Comparison of ENCODE assay signal across 20 cellular contexts in genomic region chr15:25864966-25865365, GRCh38. TPM values are rescaled to one million over a fixed set of nuclear protein-coding genes. Genes with fewer than 3 reads are reported as not detected.
DNase-seq lines count a peak whose midpoint lies in the region; ATAC-seq, FAIRE-seq and TF ChIP-seq lines count a peak whose summit lies in the region.
"Had no signal": no experiment of that assay in that cellular context is flagged by ENCODE, and none has a peak within 500 bp of the region (broad histone marks: within the 10 kb centered on the region; RNA-seq: fewer than 3 reads in every experiment).

No MANE protein-coding gene starts in this region.

- no peaks in the 10 kb centered on the region for H3K27me3 Mint-ChIP-seq in activated CD4-positive, alpha-beta T cell treated with anti-CD3 and anti-CD28 coated beads, Interleukin-2, amount 10 ng/mL, durations not matched to agents 7 days and 5 days
- H3K27me3 Mint-ChIP-seq in astrocyte (ENCODE audit: low read depth, unreplicated experiment), result peaks cover 28% of the 10 kb centered on the region
- H3K27me3 Mint-ChIP-seq in nephron (ENCODE audit: low read depth), result peaks cover 82% of the 10 kb centered on the region

- peaks cover 10% of the 10 kb centered on the region for H4K20me1 ChIP-seq in astrocyte (ENCODE audit: insufficient read depth, low read length)

- H3K36me3 Mint-ChIP-seq in activated CD4-positive, alpha-beta T cell treated with anti-CD3 and anti-CD28 coated beads, Interleukin-2, amount 10 ng/mL, durations not matched to agents 7 days and 5 days (ENCODE audit: low read depth), result peaks cover 23% of the 10 kb centered on the region
- H3K36me3 Mint-ChIP-seq in astrocyte (ENCODE audit: low read depth, unreplicated experiment) (peaks cover 14% of the 10 kb centered on the region), nephron (ENCODE audit: low read depth) (no peaks in the 10 kb centered on the region)
- H3K36me3 Mint-ChIP-seq: stimulated activated effector memory CD8-positive, alpha-beta T cell treated with anti-CD3 and anti-CD28 coated beads, Interleukin-12 subunit alpha, Interleukin-12 subunit beta, amount 100 ng/mL, for 72 hours had no signal

- POLR2A ChIA-PET in activated CD4-positive, alpha-beta T cell treated with anti-CD3 and anti-CD28 coated beads, Interleukin-2, amount 10 ng/mL, durations not matched to agents 7 days and 5 days (lab: Charles Lee), result no interaction called here

- no peak overlapping the region for H3K4me3 ChIP-seq in astrocyte (ENCODE audit: insufficient read depth, low read depth, low read length)
- H3K4me3 ChIP-seq: breast epithelium, lower lobe of right lung, transverse colon had no signal

- H3K4me1 ChIP-seq in astrocyte (ENCODE audit: insufficient read depth, low read length), result peaks cover 22% of the 10 kb centered on the region

- no peak for ATAC-seq in GM18867 (IDR thresholded peaks at IDR 0.05; ENCODE audit: unreplicated experiment)
- ATAC-seq: esophagus mucosa; lower lobe of right lung; SK-N-SH treated with all-trans-retinoic acid at 6 μM for 48 hours; stimulated activated effector memory CD8-positive, alpha-beta T cell treated with anti-CD3 and anti-CD28 coated beads, Interleukin-12 subunit alpha, Interleukin-12 subunit beta, amount 100 ng/mL, for 72 hours had no signal

- TF ChIP-seq CTCF in astrocyte (IDR thresholded peaks at IDR 0.05; ENCODE audit: insufficient read depth, low read depth, low read length) (no peak), nephron (IDR thresholded peaks at IDR 0.05; ENCODE audit: unreplicated experiment in 3 of 3) (no peak)

- H3K79me2 ChIP-seq in astrocyte (ENCODE audit: insufficient read depth, low read length), result peaks cover 29% of the 10 kb centered on the region

- H3K27ac ChIP-seq in astrocyte (ENCODE audit: low read depth, low read length), result no peak overlapping the region
- H3K27ac ChIP-seq: breast epithelium, lower lobe of right lung, transverse colon had no signal

- peaks cover 26% of the 10 kb centered on the region for H3K4me1 Mint-ChIP-seq in activated CD4-positive, alpha-beta T cell treated with anti-CD3 and anti-CD28 coated beads, Interleukin-2, amount 10 ng/mL, durations not matched to agents 7 days and 5 days
- H3K4me1 Mint-ChIP-seq in astrocyte (ENCODE audit: low read depth, unreplicated experiment) (peaks cover 18% of the 10 kb centered on the region), nephron (peaks cover 23% of the 10 kb centered on the region)

- no peaks in the 10 kb centered on the region for H3K9me3 Mint-ChIP-seq in activated CD4-positive, alpha-beta T cell treated with anti-CD3 and anti-CD28 coated beads, Interleukin-2, amount 10 ng/mL, durations not matched to agents 7 days and 5 days
- H3K9me3 Mint-ChIP-seq in astrocyte (ENCODE audit: unreplicated experiment) (peaks cover 9% of the 10 kb centered on the region), nephron (no peaks in the 10 kb centered on the region)
- H3K9me3 Mint-ChIP-seq: stimulated activated effector memory CD8-positive, alpha-beta T cell treated with anti-CD3 and anti-CD28 coated beads, Interleukin-12 subunit alpha, Interleukin-12 subunit beta, amount 100 ng/mL, for 72 hours had no signal

- H3K4me3 Mint-ChIP-seq in activated CD4-positive, alpha-beta T cell treated with anti-CD3 and anti-CD28 coated beads, Interleukin-2, amount 10 ng/mL, durations not matched to agents 7 days and 5 days, result peak overlapping the region; percentile 59
- H3K4me3 Mint-ChIP-seq in astrocyte (ENCODE audit: unreplicated experiment) (no peak overlapping the region), nephron (peak overlapping the region; percentile 59 to 73 (median 71))

- no peaks in the 10 kb centered on the region for H3K36me3 ChIP-seq in astrocyte (ENCODE audit: insufficient read depth, low read length)
- H3K36me3 ChIP-seq: breast epithelium, lower lobe of right lung, transverse colon had no signal

- no peaks in the 10 kb centered on the region for H3K9me3 ChIP-seq in astrocyte (ENCODE audit: insufficient read depth, low read depth, low read length)
- H3K9me3 ChIP-seq: breast epithelium, lower lobe of right lung, transverse colon had no signal

- no peak overlapping the region for H3K9ac ChIP-seq in astrocyte (ENCODE audit: low read length)

- DNase-seq in activated CD4-positive, alpha-beta T cell treated with anti-CD3 and anti-CD28 coated beads, Interleukin-2, amount 10 ng/mL, durations not matched to agents 7 days and 5 days, result no peak
- DNase-seq in activated CD4-positive, alpha-beta T cell treated with anti-CD3 and anti-CD28 coated beads, Interleukin-2, amount 50 U/mL, for 48 hours, result no peak
- DNase-seq in EH (ENCODE audit: low read depth), result peak; percentile 63
- DNase-seq in astrocyte (ENCODE audit: low read depth), result peak; percentile 60
- no peak for DNase-seq in NCI-H1417 treated with DMSO at 0.1 percent for 48 hours (lab: John Stamatoyannopoulos, UW)
- no peak for DNase-seq in activated CD4-positive, CD25-positive, alpha-beta regulatory T cell treated with anti-CD3 and anti-CD28 coated beads, Interleukin-2, amount 50 U/mL, for 72 hours
- DNase-seq: activated naive CD4-positive, alpha-beta T cell; lower lobe of right lung; NCI-H2171 treated with DMSO at 0.1 percent for 48 hours; NCI-H82; stimulated activated CD4-positive, alpha-beta T cell treated with anti-CD3 and anti-CD28 coated beads, Interleukin-12 subunit alpha, Interleukin-12 subunit beta, amount 100 ng/mL, for 4 hours; transverse colon had no signal

- no peaks in the 10 kb centered on the region for H3K27me3 ChIP-seq in astrocyte (ENCODE audit: insufficient read depth, low read length)
- H3K27me3 ChIP-seq: transverse colon had no signal

- H2AFZ ChIP-seq in astrocyte (ENCODE audit: low read depth, low read length), result no peak overlapping the region

- H3K4me2 ChIP-seq in astrocyte (ENCODE audit: low read length), result peak overlapping the region; percentile 10

- FAIRE-seq in astrocyte (lab: Jason Lieb, UNC), result peak; percentile 9
- FAIRE-seq: A204.1 had no signal

- peak overlapping the region; percentile 79 for H3K27ac Mint-ChIP-seq in activated CD4-positive, alpha-beta T cell treated with anti-CD3 and anti-CD28 coated beads, Interleukin-2, amount 10 ng/mL, durations not matched to agents 7 days and 5 days
- H3K27ac Mint-ChIP-seq in astrocyte (ENCODE audit: unreplicated experiment), result no peak overlapping the region
- H3K27ac Mint-ChIP-seq in nephron, result no peak overlapping the region

- CTCF ChIA-PET in activated CD4-positive, alpha-beta T cell treated with anti-CD3 and anti-CD28 coated beads, Interleukin-2, amount 10 ng/mL, durations not matched to agents 7 days and 5 days (lab: Charles Lee), result interaction anchor here (2.1 kb wide), 1 partner anchor 26 kb away, joined by 4 read pairs; no protein-coding TSS in a partner anchor

RNA-seq across cellular contexts. Expression of gene ATP10A, which starts 1.8 kb away (rescaled TPM):
- total RNA-seq in activated CD4-positive, alpha-beta T cell treated with anti-CD3 and anti-CD28 coated beads, Interleukin-2, amount 10 ng/mL, durations not matched to agents 7 days and 5 days, result 10 to 100 TPM; 57.9 to 62.4 TPM
- 21.1 and 36.6 TPM in 2 replicates for total RNA-seq in astrocyte
- total RNA-seq: dermis microvascular lymphatic vessel endothelial cell had no signal

Comparison
In these comparisons a context has a peak if more than half of its experiments do, and no peak if none do; other contexts are left out.
1. DNase-seq: peak in EH (single experiment) and astrocyte (single experiment); none in activated CD4-positive, alpha-beta T cell treated with anti-CD3 and anti-CD28 coated beads, Interleukin-2, amount 10 ng/mL, durations not matched to agents 7 days and 5 days (single experiment), activated CD4-positive, alpha-beta T cell treated with anti-CD3 and anti-CD28 coated beads, Interleukin-2, amount 50 U/mL, for 48 hours (0 of 2), NCI-H1417 treated with DMSO at 0.1 percent for 48 hours (single experiment) and activated CD4-positive, CD25-positive, alpha-beta regulatory T cell treated with anti-CD3 and anti-CD28 coated beads, Interleukin-2, amount 50 U/mL, for 72 hours (single experiment).